In genomic region chr3:171393032-171393744, GRCh38 we compare ENCODE assay signal across 13 cellular contexts.
DNase-seq lines count a peak whose midpoint lies in the region; ATAC-seq and TF ChIP-seq lines count a peak whose summit lies in the region.
"Had no signal": no experiment of that assay in that cellular context is flagged by ENCODE, and none has a peak within 500 bp of the region (broad histone marks: within the 10 kb centered on the region; RNA-seq: fewer than 3 reads in every experiment).

No MANE protein-coding gene starts in this region.

- H3K4me3 ChIP-seq in hepatocyte = no peak overlapping the region
- H3K4me3 ChIP-seq: transverse colon had no signal

- peaks cover 68% of the 10 kb centered on the region for H3K79me2 ChIP-seq in hepatocyte

- H3K9me2 ChIP-seq in hepatocyte (replicated peaks; ENCODE audit: insufficient read depth) = no peaks in the 10 kb centered on the region

- H2AFZ ChIP-seq in hepatocyte = no peak overlapping the region

- H4K20me1 ChIP-seq in hepatocyte (ENCODE audit: insufficient read depth, poor library complexity, severe bottlenecking) = no peaks in the 10 kb centered on the region

- no peak for ATAC-seq in GM18868 (IDR thresholded peaks at IDR 0.05; ENCODE audit: unreplicated experiment)

- no peaks in the 10 kb centered on the region for H3K36me3 ChIP-seq in hepatocyte (replicated peaks; ENCODE audit: insufficient read depth, low read depth)
- H3K36me3 ChIP-seq: neutrophil, transverse colon had no signal

- DNase-seq in NCI-H146 (lab: John Stamatoyannopoulos, UW) (peak; percentile 18), NCI-H146 treated with DMSO at 0.1 percent for 48 hours (lab: John Stamatoyannopoulos, UW; ENCODE audit: unreplicated experiment) (no peak), hepatocyte (ENCODE audit: low spot score) (no peak), pons (ENCODE audit: low spot score) (peak; percentile 38), HCEC 1CT (no peak), kidney tubule cell (ENCODE audit: low spot score) (no peak)
- DNase-seq: aorta; NCI-H510A; stimulated activated CD4-positive, alpha-beta T cell treated with anti-CD3 and anti-CD28 coated beads, Interleukin-4, amount 100 ng/mL, for 4 hours; transverse colon had no signal

- 35% methylated on average over 7 of the region's 7 CpGs for WGBS in hepatocyte (ENCODE audit: low lambda C conversion rate, missing lambda C conversion rate)

- no peaks in the 10 kb centered on the region for H3K27me3 ChIP-seq in hepatocyte
- H3K27me3 ChIP-seq: neutrophil, transverse colon had no signal

- peak overlapping the region; percentile 56 for H3K4me2 ChIP-seq in hepatocyte

- TF ChIP-seq CTCF in VCaP (conservative IDR thresholded peaks at IDR 0.05) (no peak), hepatocyte (IDR thresholded peaks at IDR 0.05; ENCODE audit: poor library complexity) (no peak)

- H3K9me3 ChIP-seq in hepatocyte (ENCODE audit: low read depth) = peaks cover 4% of the 10 kb centered on the region
- H3K9me3 ChIP-seq: neutrophil, transverse colon had no signal

- peak overlapping the region; percentile 59 for H3K27ac ChIP-seq in VCaP
- peak overlapping the region; percentile 47 for H3K27ac ChIP-seq in hepatocyte
- H3K27ac ChIP-seq: neutrophil, transverse colon had no signal

- H3K4me1 ChIP-seq in hepatocyte (ENCODE audit: insufficient read depth) = peaks cover 6% of the 10 kb centered on the region

Comparison
In these comparisons a context has a peak if more than half of its experiments do, and no peak if none do; other contexts are left out.
1. DNase-seq: peak in NCI-H146 (single experiment) and pons (single experiment); none in NCI-H146 treated with DMSO at 0.1 percent for 48 hours (single experiment), hepatocyte (single experiment), HCEC 1CT (single experiment) and kidney tubule cell (single experiment).